In genomic region chr6:52522655-52523054, GRCh38 we compare ENCODE assay signal across 14 cellular contexts. TPM values are rescaled to one million over a fixed set of nuclear protein-coding genes. Genes with fewer than 3 reads are reported as not detected.
DNase-seq lines count a peak whose midpoint lies in the region; ATAC-seq and TF ChIP-seq lines count a peak whose summit lies in the region.
"Had no signal": no experiment of that assay in that cellular context is flagged by ENCODE, and none has a peak within 500 bp of the region (broad histone marks: within the 10 kb centered on the region; RNA-seq: fewer than 3 reads in every experiment).

No MANE protein-coding gene starts in this region.

- peaks cover 4 to 10% (median 8%) of the 10 kb centered on the region in 4 donors for H3K4me1 Mint-ChIP-seq in CD4-positive, CD25-positive, alpha-beta regulatory T cell

- no peak overlapping the region for H3K4me3 Mint-ChIP-seq in CD4-positive, CD25-positive, alpha-beta regulatory T cell
- H3K4me3 Mint-ChIP-seq: activated CD8-positive, alpha-beta T cell treated with anti-CD3 and anti-CD28 coated beads, Interleukin-2, amount 10 ng/mL, durations not matched to agents 7 days and 5 days had no signal

- H3K36me3 ChIP-seq in CD4-positive, CD25-positive, alpha-beta regulatory T cell (ENCODE audit: control insufficient read depth, insufficient read depth, low read length): no peaks in the 10 kb centered on the region
- H3K36me3 ChIP-seq in SJSA1: peaks cover 42% of the 10 kb centered on the region
- H3K36me3 ChIP-seq in psoas muscle (ENCODE audit: insufficient read depth in 1 of 2, low read depth in 1 of 2): no peaks in the 10 kb centered on the region
- H3K36me3 ChIP-seq: pancreas had no signal

- no peak overlapping the region for H3K4me3 ChIP-seq in CD4-positive, CD25-positive, alpha-beta regulatory T cell (ENCODE audit: low read depth, low read length)
- H3K4me3 ChIP-seq in SJSA1 (no peak overlapping the region), psoas muscle (no peak overlapping the region)
- H3K4me3 ChIP-seq: pancreas had no signal

- H3K9me3 Mint-ChIP-seq in CD4-positive, CD25-positive, alpha-beta regulatory T cell: no peaks in the 10 kb centered on the region

- TF ChIP-seq CTCF in psoas muscle (IDR thresholded peaks at IDR 0.05): no peak

- 62 to 70% (median 63%) methylated on average over 3 of the region's 3 CpGs for WGBS in psoas muscle, 3 donors

- H3K27ac ChIP-seq in CD4-positive, CD25-positive, alpha-beta regulatory T cell (ENCODE audit: insufficient read depth, low read length, poor library complexity, severe bottlenecking): no peak overlapping the region
- H3K27ac ChIP-seq in SJSA1: 0 out of 2 replicates have a peak overlapping the region, but pooled peaks have one; percentile 1
- peak overlapping the region; percentile 56 for H3K27ac ChIP-seq in psoas muscle

- no peaks in the 10 kb centered on the region for H3K27me3 Mint-ChIP-seq in CD4-positive, CD25-positive, alpha-beta regulatory T cell

- no peaks in the 10 kb centered on the region for H3K4me1 ChIP-seq in CD4-positive, CD25-positive, alpha-beta regulatory T cell (ENCODE audit: control insufficient read depth, insufficient read depth, low read length, poor library complexity, severe bottlenecking)
- H3K4me1 ChIP-seq in SJSA1 (replicated peaks) (peaks cover 58% of the 10 kb centered on the region), psoas muscle (peaks cover 15% of the 10 kb centered on the region)

- peak overlapping the region in 2 of 3 donors; percentile 10 to 39 for H3K27ac Mint-ChIP-seq in CD4-positive, CD25-positive, alpha-beta regulatory T cell
- H3K27ac Mint-ChIP-seq: activated CD8-positive, alpha-beta T cell treated with anti-CD3 and anti-CD28 coated beads, Interleukin-2, amount 10 ng/mL, durations not matched to agents 7 days and 5 days; activated naive CD4-positive, alpha-beta T cell treated with anti-CD3 and anti-CD28 coated beads, Interleukin-2, amount 50 U/mL, for 72 hours had no signal

- no peak for ATAC-seq in CD4-positive, CD25-positive, alpha-beta regulatory T cell (ENCODE audit: low read depth in 2 of 2)
- ATAC-seq in psoas muscle (peak in 1 of 4 donors; percentile 35), GM18867 (IDR thresholded peaks at IDR 0.05; ENCODE audit: unreplicated experiment) (no peak), GM19455 (IDR thresholded peaks at IDR 0.05; ENCODE audit: unreplicated experiment) (no peak)
- ATAC-seq: activated CD8-positive, alpha-beta T cell treated with anti-CD3 and anti-CD28 coated beads, Interleukin-2, amount 10 ng/mL, durations not matched to agents 7 days and 5 days; activated naive CD4-positive, alpha-beta T cell treated with anti-CD3 and anti-CD28 coated beads, Interleukin-2, amount 50 U/mL, for 72 hours had no signal

- H3K36me3 Mint-ChIP-seq in CD4-positive, CD25-positive, alpha-beta regulatory T cell: peaks cover 28% of the 10 kb centered on the region
- H3K36me3 Mint-ChIP-seq: activated naive CD4-positive, alpha-beta T cell treated with anti-CD3 and anti-CD28 coated beads, Interleukin-2, amount 50 U/mL, for 72 hours had no signal

- H3K27me3 ChIP-seq in CD4-positive, CD25-positive, alpha-beta regulatory T cell (ENCODE audit: control insufficient read depth, insufficient read depth, low read length): no peaks in the 10 kb centered on the region
- H3K27me3 ChIP-seq in SJSA1 (replicated peaks) (no peaks in the 10 kb centered on the region), psoas muscle (ENCODE audit: insufficient read depth in 3 of 3, low read length in 2 of 3) (no peaks in the 10 kb centered on the region)
- H3K27me3 ChIP-seq: pancreas had no signal

- no peaks in the 10 kb centered on the region for H3K9me3 ChIP-seq in CD4-positive, CD25-positive, alpha-beta regulatory T cell (ENCODE audit: control insufficient read depth in 2 of 2, low read length in 2 of 2)
- no peaks in the 10 kb centered on the region for H3K9me3 ChIP-seq in SJSA1 (replicated peaks)
- H3K9me3 ChIP-seq in psoas muscle: no peaks in the 10 kb centered on the region
- H3K9me3 ChIP-seq: pancreas had no signal

- intact Hi-C loops in psoas muscle (cut with DNase I): no loop called here

- DNase-seq in CD4-positive, CD25-positive, alpha-beta regulatory T cell: no peak
- DNase-seq in SJSA1 (ENCODE audit: low read depth in 1 of 2, low spot score in 2 of 2) (no peak), glomerular visceral epithelial cell (ENCODE audit: extremely low spot score) (peak; percentile 54), psoas muscle (no peak), T-helper 9 cell (no peak), NCI-H2029 treated with DMSO at 0.1 percent for 48 hours (lab: John Stamatoyannopoulos, UW) (no peak)
- DNase-seq: activated CD8-positive, alpha-beta T cell treated with anti-CD3 and anti-CD28 coated beads, Interleukin-2, amount 10 ng/mL, durations not matched to agents 7 days and 5 days; GF-D8; MV-4-11; NCI-H524; pancreas had no signal

RNA-seq across cellular contexts. Expression of gene TRAM2, which starts 54.2 kb away (rescaled TPM):
- 12.0 TPM for total RNA-seq in CD4-positive, CD25-positive, alpha-beta regulatory T cell
- 1 to 10 TPM; 3.2 to 4.5 (median 3.7) TPM for polyA plus RNA-seq in CD4-positive, CD25-positive, alpha-beta regulatory T cell
- 59.7 and 98.1 TPM in 2 replicates for total RNA-seq in SJSA1 (2014; rRNA removed; shearing (Covaris generic))
- 1 to 10 TPM; 3.4 to 5.7 (median 4.5) TPM for total RNA-seq in psoas muscle
- 1 to 10 TPM; 2.1 to 4.5 (median 3.0) TPM for polyA plus RNA-seq in psoas muscle
